In the genomic region with DNA sequence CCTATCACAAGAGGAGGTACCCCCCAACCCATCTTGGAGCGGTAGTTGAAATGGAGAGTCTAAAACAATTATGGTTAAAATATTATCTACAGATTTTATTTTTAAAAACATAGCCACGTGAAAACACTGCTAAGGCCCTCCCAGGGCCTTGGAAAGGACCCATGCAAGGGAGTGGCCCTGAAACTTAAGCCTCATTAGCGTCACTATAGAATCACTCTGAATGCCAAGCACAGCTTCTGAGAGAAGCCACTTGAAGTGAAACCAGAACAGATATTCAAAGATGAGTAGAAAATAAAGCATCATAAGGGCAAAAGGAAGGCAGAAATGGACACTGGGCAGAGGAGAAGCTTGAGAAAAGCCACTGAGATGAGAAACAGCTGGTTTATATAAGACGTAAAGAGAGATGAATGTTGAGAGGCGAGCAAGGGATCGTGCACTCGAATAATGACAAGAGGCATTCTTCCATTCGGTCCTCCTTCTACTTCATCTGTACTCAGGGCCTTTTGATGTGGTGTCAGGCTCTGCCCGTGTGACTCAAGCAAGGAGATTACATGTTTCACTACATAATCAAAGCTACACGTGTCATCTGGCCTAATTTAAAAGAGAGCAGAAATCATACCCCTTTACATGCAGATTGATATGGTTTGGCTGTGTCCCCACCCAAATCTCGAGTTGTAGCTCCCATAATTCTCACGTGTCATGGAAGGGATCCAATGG, we compare ENCODE assay signal across 1 cellular context.
TF ChIP-seq lines count a peak whose summit lies in the region.

No MANE protein-coding gene starts in this region.

TF ChIP-seq in H1, 55 proteins besides CTCF, POLR2A, EP300 and RAD21:
- TF ChIP-seq NRF1 (IDR thresholded peaks at IDR 0.05; ENCODE audit: low read depth, low read length) (no peak), BRCA1 (IDR thresholded peaks at IDR 0.05; ENCODE audit: low read depth, low read length) (no peak), FOSL1 (IDR thresholded peaks at IDR 0.05; ENCODE audit: insufficient read depth, low read depth, low read length) (no peak), TAF7 (optimal IDR thresholded peaks at IDR 0.05; ENCODE audit: borderline replicate concordance, low read depth, low read length) (no peak), BACH1 (IDR thresholded peaks at IDR 0.05; ENCODE audit: low read length) (no peak), SAP30 (IDR thresholded peaks at IDR 0.05; ENCODE audit: insufficient read depth, insufficient replicate concordance, low read length) (no peak), TAF1 (IDR thresholded peaks at IDR 0.05; ENCODE audit: low read depth, low read length) (no peak), GTF2F1 (IDR thresholded peaks at IDR 0.05; ENCODE audit: borderline replicate concordance, low read depth, low read length) (no peak), YY1 (IDR thresholded peaks at IDR 0.05; ENCODE audit: low read depth, low read length) (no peak), ASH2L (IDR thresholded peaks at IDR 0.05; ENCODE audit: low read length) (no peak), ZNF274 (IDR thresholded peaks at IDR 0.05; ENCODE audit: borderline replicate concordance, extremely low read depth, low read length) (no peak)
- TF ChIP-seq, protein P1, sequence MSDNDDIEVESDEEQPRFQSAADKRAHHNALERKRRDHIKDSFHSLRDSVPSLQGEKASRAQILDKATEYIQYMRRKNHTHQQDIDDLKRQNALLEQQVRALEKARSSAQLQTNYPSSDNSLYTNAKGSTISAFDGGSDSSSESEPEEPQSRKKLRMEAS (IDR thresholded peaks at IDR 0.05) = no peak
- TF ChIP-seq, protein P2, sequence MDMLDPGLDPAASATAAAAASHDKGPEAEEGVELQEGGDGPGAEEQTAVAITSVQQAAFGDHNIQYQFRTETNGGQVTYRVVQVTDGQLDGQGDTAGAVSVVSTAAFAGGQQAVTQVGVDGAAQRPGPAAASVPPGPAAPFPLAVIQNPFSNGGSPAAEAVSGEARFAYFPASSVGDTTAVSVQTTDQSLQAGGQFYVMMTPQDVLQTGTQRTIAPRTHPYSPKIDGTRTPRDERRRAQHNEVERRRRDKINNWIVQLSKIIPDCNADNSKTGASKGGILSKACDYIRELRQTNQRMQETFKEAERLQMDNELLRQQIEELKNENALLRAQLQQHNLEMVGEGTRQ (IDR thresholded peaks at IDR 0.05; ENCODE audit: low read length) = no peak
- TF ChIP-seq, protein P3, sequence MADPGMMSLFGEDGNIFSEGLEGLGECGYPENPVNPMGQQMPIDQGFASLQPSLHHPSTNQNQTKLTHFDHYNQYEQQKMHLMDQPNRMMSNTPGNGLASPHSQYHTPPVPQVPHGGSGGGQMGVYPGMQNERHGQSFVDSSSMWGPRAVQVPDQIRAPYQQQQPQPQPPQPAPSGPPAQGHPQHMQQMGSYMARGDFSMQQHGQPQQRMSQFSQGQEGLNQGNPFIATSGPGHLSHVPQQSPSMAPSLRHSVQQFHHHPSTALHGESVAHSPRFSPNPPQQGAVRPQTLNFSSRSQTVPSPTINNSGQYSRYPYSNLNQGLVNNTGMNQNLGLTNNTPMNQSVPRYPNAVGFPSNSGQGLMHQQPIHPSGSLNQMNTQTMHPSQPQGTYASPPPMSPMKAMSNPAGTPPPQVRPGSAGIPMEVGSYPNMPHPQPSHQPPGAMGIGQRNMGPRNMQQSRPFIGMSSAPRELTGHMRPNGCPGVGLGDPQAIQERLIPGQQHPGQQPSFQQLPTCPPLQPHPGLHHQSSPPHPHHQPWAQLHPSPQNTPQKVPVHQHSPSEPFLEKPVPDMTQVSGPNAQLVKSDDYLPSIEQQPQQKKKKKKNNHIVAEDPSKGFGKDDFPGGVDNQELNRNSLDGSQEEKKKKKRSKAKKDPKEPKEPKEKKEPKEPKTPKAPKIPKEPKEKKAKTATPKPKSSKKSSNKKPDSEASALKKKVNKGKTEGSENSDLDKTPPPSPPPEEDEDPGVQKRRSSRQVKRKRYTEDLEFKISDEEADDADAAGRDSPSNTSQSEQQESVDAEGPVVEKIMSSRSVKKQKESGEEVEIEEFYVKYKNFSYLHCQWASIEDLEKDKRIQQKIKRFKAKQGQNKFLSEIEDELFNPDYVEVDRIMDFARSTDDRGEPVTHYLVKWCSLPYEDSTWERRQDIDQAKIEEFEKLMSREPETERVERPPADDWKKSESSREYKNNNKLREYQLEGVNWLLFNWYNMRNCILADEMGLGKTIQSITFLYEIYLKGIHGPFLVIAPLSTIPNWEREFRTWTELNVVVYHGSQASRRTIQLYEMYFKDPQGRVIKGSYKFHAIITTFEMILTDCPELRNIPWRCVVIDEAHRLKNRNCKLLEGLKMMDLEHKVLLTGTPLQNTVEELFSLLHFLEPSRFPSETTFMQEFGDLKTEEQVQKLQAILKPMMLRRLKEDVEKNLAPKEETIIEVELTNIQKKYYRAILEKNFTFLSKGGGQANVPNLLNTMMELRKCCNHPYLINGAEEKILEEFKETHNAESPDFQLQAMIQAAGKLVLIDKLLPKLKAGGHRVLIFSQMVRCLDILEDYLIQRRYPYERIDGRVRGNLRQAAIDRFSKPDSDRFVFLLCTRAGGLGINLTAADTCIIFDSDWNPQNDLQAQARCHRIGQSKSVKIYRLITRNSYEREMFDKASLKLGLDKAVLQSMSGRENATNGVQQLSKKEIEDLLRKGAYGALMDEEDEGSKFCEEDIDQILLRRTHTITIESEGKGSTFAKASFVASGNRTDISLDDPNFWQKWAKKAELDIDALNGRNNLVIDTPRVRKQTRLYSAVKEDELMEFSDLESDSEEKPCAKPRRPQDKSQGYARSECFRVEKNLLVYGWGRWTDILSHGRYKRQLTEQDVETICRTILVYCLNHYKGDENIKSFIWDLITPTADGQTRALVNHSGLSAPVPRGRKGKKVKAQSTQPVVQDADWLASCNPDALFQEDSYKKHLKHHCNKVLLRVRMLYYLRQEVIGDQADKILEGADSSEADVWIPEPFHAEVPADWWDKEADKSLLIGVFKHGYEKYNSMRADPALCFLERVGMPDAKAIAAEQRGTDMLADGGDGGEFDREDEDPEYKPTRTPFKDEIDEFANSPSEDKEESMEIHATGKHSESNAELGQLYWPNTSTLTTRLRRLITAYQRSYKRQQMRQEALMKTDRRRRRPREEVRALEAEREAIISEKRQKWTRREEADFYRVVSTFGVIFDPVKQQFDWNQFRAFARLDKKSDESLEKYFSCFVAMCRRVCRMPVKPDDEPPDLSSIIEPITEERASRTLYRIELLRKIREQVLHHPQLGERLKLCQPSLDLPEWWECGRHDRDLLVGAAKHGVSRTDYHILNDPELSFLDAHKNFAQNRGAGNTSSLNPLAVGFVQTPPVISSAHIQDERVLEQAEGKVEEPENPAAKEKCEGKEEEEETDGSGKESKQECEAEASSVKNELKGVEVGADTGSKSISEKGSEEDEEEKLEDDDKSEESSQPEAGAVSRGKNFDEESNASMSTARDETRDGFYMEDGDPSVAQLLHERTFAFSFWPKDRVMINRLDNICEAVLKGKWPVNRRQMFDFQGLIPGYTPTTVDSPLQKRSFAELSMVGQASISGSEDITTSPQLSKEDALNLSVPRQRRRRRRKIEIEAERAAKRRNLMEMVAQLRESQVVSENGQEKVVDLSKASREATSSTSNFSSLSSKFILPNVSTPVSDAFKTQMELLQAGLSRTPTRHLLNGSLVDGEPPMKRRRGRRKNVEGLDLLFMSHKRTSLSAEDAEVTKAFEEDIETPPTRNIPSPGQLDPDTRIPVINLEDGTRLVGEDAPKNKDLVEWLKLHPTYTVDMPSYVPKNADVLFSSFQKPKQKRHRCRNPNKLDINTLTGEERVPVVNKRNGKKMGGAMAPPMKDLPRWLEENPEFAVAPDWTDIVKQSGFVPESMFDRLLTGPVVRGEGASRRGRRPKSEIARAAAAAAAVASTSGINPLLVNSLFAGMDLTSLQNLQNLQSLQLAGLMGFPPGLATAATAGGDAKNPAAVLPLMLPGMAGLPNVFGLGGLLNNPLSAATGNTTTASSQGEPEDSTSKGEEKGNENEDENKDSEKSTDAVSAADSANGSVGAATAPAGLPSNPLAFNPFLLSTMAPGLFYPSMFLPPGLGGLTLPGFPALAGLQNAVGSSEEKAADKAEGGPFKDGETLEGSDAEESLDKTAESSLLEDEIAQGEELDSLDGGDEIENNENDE (IDR thresholded peaks at IDR 0.05; ENCODE audit: insufficient replicate concordance, low read length) = no peak
- TF ChIP-seq, protein P4, sequence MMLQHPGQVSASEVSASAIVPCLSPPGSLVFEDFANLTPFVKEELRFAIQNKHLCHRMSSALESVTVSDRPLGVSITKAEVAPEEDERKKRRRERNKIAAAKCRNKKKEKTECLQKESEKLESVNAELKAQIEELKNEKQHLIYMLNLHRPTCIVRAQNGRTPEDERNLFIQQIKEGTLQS (IDR thresholded peaks at IDR 0.05; ENCODE audit: insufficient read depth, low read depth, low read length) = no peak
